Comparison of ENCODE assay signal across 1 cellular context in the genomic region with DNA sequence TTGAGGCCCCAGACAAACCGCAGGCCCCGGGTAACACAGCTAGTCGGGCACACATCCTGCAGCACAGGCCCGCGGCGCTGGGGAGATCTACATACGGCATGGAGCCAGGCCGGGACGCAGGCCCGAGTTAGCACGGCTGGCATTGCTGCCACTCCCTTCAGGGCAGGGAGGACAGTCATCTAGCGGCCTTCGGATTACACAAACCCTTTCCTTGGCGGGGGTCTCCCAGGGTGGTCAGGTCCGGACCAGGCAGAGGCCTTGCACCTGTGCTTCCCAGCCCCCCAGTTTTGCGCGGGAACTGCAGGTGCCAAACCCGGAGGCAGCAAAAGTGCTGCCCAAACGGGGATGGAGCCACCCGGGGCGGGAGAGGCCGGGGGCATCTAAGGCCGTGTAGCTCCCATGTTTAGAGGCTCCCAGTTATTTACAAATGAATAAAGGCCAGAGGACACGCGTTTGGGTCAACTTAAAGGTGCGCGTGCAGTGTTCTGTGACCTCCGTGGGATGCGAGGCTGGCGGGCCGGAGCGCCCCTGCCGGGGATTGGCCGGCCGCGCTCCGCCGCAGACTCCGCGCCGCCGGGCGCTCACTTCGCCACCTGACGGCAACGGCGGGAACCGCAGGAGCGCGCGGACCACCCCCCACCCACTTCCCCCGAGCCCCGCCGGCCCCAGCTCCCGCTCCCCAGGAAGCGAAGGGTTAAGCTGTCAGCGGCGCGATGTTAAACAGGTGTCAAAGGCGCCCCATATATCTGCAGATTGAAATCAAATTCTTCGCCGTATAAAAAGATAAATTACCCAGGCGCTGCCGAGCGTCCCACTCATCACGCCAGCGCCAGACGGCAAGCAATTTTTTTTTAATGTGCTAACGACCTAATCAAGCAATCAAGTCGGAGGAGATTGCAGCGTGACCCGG.
A peak's percentile ranks its signal among the peaks of the same experiment; 100 is the strongest.
TF ChIP-seq lines count a peak whose summit lies in the region.

No MANE protein-coding gene starts in this region.

TF ChIP-seq in SK-N-SH, 30 proteins besides CTCF, POLR2A, EP300 and RAD21 (continued from another document):
- TF ChIP-seq MXI1 (IDR thresholded peaks at IDR 0.05; ENCODE audit: low read depth, low read length): peak; percentile 54; the same call in 1 of the 2 replicates
- TF ChIP-seq FOXM1 (IDR thresholded peaks at IDR 0.05; ENCODE audit: low read depth): no peak
- no peak for TF ChIP-seq MEF2A (IDR thresholded peaks at IDR 0.05; ENCODE audit: borderline replicate concordance, low read depth)
